16 cellular contexts compared by ENCODE assay signal in genomic region chr2:205732314-205732713, GRCh38.
"Had no signal": no experiment of that assay in that cellular context is flagged by ENCODE, and none has a peak within 500 bp of the region (broad histone marks: within the 10 kb centered on the region; RNA-seq: fewer than 3 reads in every experiment).

No MANE protein-coding gene starts in this region.

- H3K27ac ChIP-seq: colonic mucosa had no signal

- H3K4me3 Mint-ChIP-seq: activated CD8-positive, alpha-beta T cell treated with anti-CD3 and anti-CD28 coated beads for 36 hours; activated naive CD4-positive, alpha-beta T cell treated with anti-CD3 and anti-CD28 coated beads, Interleukin-2, amount 50 U/mL, for 24 hours; activated T-cell treated with anti-CD3 and anti-CD28 coated beads, Interleukin-2, amount 50 U/mL, for 4 hours; neural crest cell; T-helper 17 cell had no signal

- H3K27me3 Mint-ChIP-seq: activated CD8-positive, alpha-beta T cell treated with anti-CD3 and anti-CD28 coated beads for 36 hours; activated naive CD4-positive, alpha-beta T cell treated with anti-CD3 and anti-CD28 coated beads, Interleukin-2, amount 50 U/mL, for 24 hours had no signal

- H3K9me3 Mint-ChIP-seq: activated CD8-positive, alpha-beta T cell treated with anti-CD3 and anti-CD28 coated beads for 36 hours; activated naive CD4-positive, alpha-beta T cell treated with anti-CD3 and anti-CD28 coated beads, Interleukin-2, amount 50 U/mL, for 24 hours; activated T-cell treated with anti-CD3 and anti-CD28 coated beads, Interleukin-2, amount 50 U/mL, for 4 hours; neural crest cell had no signal

- H3K36me3 Mint-ChIP-seq: activated naive CD4-positive, alpha-beta T cell treated with anti-CD3 and anti-CD28 coated beads, Interleukin-2, amount 50 U/mL, for 24 hours had no signal

- H3K4me3 ChIP-seq: adrenal gland, colonic mucosa, ovary, tibial nerve had no signal

- DNase-seq: activated CD4-positive, alpha-beta T cell treated with anti-CD3 and anti-CD28 coated beads for 4 hours; activated CD8-positive, alpha-beta T cell treated with anti-CD3 and anti-CD28 coated beads for 36 hours; activated effector memory CD4-positive, alpha-beta T cell treated with Interleukin-2 at 50 U/mL for 16 hours; activated T-cell treated with anti-CD3 and anti-CD28 coated beads, Interleukin-2, amount 50 U/mL, for 4 hours; caudate nucleus; colonic mucosa; ovary; stimulated activated CD4-positive, alpha-beta T cell treated with anti-CD3 and anti-CD28 coated beads, Interleukin-12 subunit alpha, Interleukin-12 subunit beta, amount 100 ng/mL, for 4 hours; stimulated activated CD4-positive, alpha-beta T cell treated with anti-CD3 and anti-CD28 coated beads, Interleukin-2, amount 100 ng/mL, for 24 hours; substantia nigra; T-helper 17 cell had no signal

- H3K4me1 ChIP-seq: colonic mucosa had no signal

- H3K27ac Mint-ChIP-seq: activated CD8-positive, alpha-beta T cell treated with anti-CD3 and anti-CD28 coated beads for 36 hours; activated naive CD4-positive, alpha-beta T cell treated with anti-CD3 and anti-CD28 coated beads, Interleukin-2, amount 50 U/mL, for 24 hours; T-helper 17 cell had no signal

- ATAC-seq: activated CD8-positive, alpha-beta T cell treated with anti-CD3 and anti-CD28 coated beads for 36 hours; activated T-cell treated with anti-CD3 and anti-CD28 coated beads, Interleukin-2, amount 50 U/mL, for 4 hours; esophagus mucosa; T-helper 17 cell had no signal

- H3K36me3 ChIP-seq: colonic mucosa, ovary had no signal

- H3K27me3 ChIP-seq: adrenal gland, colonic mucosa, ovary, tibial nerve had no signal

- H3K4me1 Mint-ChIP-seq: activated naive CD4-positive, alpha-beta T cell treated with anti-CD3 and anti-CD28 coated beads, Interleukin-2, amount 50 U/mL, for 24 hours; T-helper 17 cell had no signal

- H3K9me3 ChIP-seq: adrenal gland, colonic mucosa, ovary, tibial nerve had no signal
